29 cellular contexts compared by ENCODE assay signal in genomic region chr1:184705271-184705670, GRCh38.
"Had no signal": no experiment of that assay in that cellular context is flagged by ENCODE, and none has a peak within 500 bp of the region (broad histone marks: within the 10 kb centered on the region; RNA-seq: fewer than 3 reads in every experiment).

No MANE protein-coding gene starts in this region.

- H3K4me2 ChIP-seq: hepatocyte had no signal

- H3K79me2 ChIP-seq: hepatocyte had no signal

- ATAC-seq: effector memory CD8-positive, alpha-beta T cell; esophagus mucosa; foreskin keratinocyte; gastrocnemius medialis; gastroesophageal sphincter; heart left ventricle; heart right ventricle had no signal

- H3K4me3 Mint-ChIP-seq: dendritic cell treated with granulocyte-macrophage colony-stimulating factor and Interleukin-4, amounts not matched to agents 40 ng/mL and 50 ng/mL, for 4 days; effector memory CD8-positive, alpha-beta T cell; endodermal cell had no signal

- H3K27me3 Mint-ChIP-seq: dendritic cell treated with granulocyte-macrophage colony-stimulating factor and Interleukin-4, amounts not matched to agents 40 ng/mL and 50 ng/mL, for 4 days; effector memory CD8-positive, alpha-beta T cell had no signal

- H3K9me3 Mint-ChIP-seq: dendritic cell treated with granulocyte-macrophage colony-stimulating factor and Interleukin-4, amounts not matched to agents 40 ng/mL and 50 ng/mL, for 4 days; effector memory CD8-positive, alpha-beta T cell; endodermal cell had no signal

- H3K9me3 ChIP-seq: colonic mucosa, esophagus muscularis mucosa, esophagus squamous epithelium, gastrocnemius medialis, gastroesophageal sphincter, heart left ventricle, heart right ventricle had no signal

- H3K4me3 ChIP-seq: colonic mucosa, coronary artery, dorsolateral prefrontal cortex, esophagus muscularis mucosa, esophagus squamous epithelium, gastrocnemius medialis, gastroesophageal sphincter, heart left ventricle, heart right ventricle, hepatocyte had no signal

- H2AFZ ChIP-seq: hepatocyte had no signal

- H3K27me3 ChIP-seq: colonic mucosa, dorsolateral prefrontal cortex, esophagus muscularis mucosa, esophagus squamous epithelium, foreskin keratinocyte, gastrocnemius medialis, gastroesophageal sphincter, heart left ventricle, heart right ventricle, hepatocyte had no signal

- H3K4me1 ChIP-seq: colonic mucosa, esophagus squamous epithelium, foreskin keratinocyte, gastroesophageal sphincter had no signal

- DNase-seq: colonic mucosa; cortex of kidney; dermis blood vessel endothelial cell; dorsolateral prefrontal cortex; effector CD4-positive, alpha-beta T cell; effector CD8-positive, alpha-beta T cell; effector memory CD4-positive, alpha-beta T cell; effector memory CD8-positive, alpha-beta T cell; endodermal cell; erythroblast; esophagus squamous epithelium; foreskin fibroblast; foreskin keratinocyte; foreskin melanocyte; gastrocnemius medialis; glutamatergic neuron; head of caudate nucleus; heart left ventricle; heart right ventricle had no signal

- FAIRE-seq: endometrium, endothelial cell of umbilical vein, frontal cortex had no signal

- H3K27ac ChIP-seq: colonic mucosa, coronary artery, dorsolateral prefrontal cortex, epithelial cell of prostate, esophagus muscularis mucosa, esophagus squamous epithelium, foreskin keratinocyte, gastrocnemius medialis, gastroesophageal sphincter, heart left ventricle, heart right ventricle, hepatocyte had no signal

- H3K27ac Mint-ChIP-seq: dendritic cell treated with granulocyte-macrophage colony-stimulating factor and Interleukin-4, amounts not matched to agents 40 ng/mL and 50 ng/mL, for 4 days; effector memory CD8-positive, alpha-beta T cell; endodermal cell had no signal
